9 cellular contexts compared by ENCODE assay signal in genomic region chr5:141507387-141508091, GRCh38.
DNase-seq lines count a peak whose midpoint lies in the region; ATAC-seq, FAIRE-seq and TF ChIP-seq lines count a peak whose summit lies in the region.
"Had no signal": no experiment of that assay in that cellular context is flagged by ENCODE, and none has a peak within 500 bp of the region (broad histone marks: within the 10 kb centered on the region; RNA-seq: fewer than 3 reads in every experiment).

No MANE protein-coding gene starts in this region.

- H3K4me3 ChIP-seq in NB4 (ENCODE audit: low read depth, low read length), result no peak overlapping the region
- H3K4me3 ChIP-seq in foreskin fibroblast (ENCODE audit: low read depth in 1 of 2, low read length in 2 of 2), result peak overlapping the region; percentile 19 to 47
- peak overlapping the region; percentile 7 to 58 for H3K4me3 ChIP-seq in stomach smooth muscle (ENCODE audit: low read length in 2 of 2)

- DNase-seq in ELF-1 (ENCODE audit: low read depth, low spot score) (peak; percentile 60), NB4 (ENCODE audit: low read depth) (peak; percentile 86), foreskin fibroblast (peak; percentile 90 to 94), medulla oblongata (ENCODE audit: extremely low spot score) (no peak), urothelium cell line (ENCODE audit: low spot score) (no peak)
- no peak for DNase-seq in activated naive CD4-positive, alpha-beta T cell (lab: John Stamatoyannopoulos, UW)

- TF ChIP-seq CTCF in NB4 (IDR thresholded peaks at IDR 0.05; ENCODE audit: low read depth, low read length), result no peak
- TF ChIP-seq CTCF in foreskin fibroblast (IDR thresholded peaks at IDR 0.05; ENCODE audit: low read depth, low read length), result no peak

- H3K27me3 ChIP-seq in stomach smooth muscle (ENCODE audit: control insufficient read depth in 1 of 2, insufficient read depth in 2 of 2, low read length in 2 of 2), result no peaks in the 10 kb centered on the region

- peak overlapping the region; percentile 46 to 47 for H3K9ac ChIP-seq in stomach smooth muscle (ENCODE audit: low read length in 2 of 2)

- no peak for TF ChIP-seq POLR2A in NB4 (IDR thresholded peaks at IDR 0.05; ENCODE audit: extremely low read depth, insufficient read length)

- H3K27ac ChIP-seq in stomach smooth muscle (ENCODE audit: low read length), result peak overlapping the region; percentile 81
- H3K27ac ChIP-seq: HL-60 had no signal

- H3K36me3 ChIP-seq in stomach smooth muscle (ENCODE audit: control insufficient read depth in 2 of 2, insufficient read depth in 2 of 2, low read length in 2 of 2), result peaks cover 17 to 30% of the 10 kb centered on the region in 2 donors

- ATAC-seq in GM21825 (IDR thresholded peaks at IDR 0.05; ENCODE audit: unreplicated experiment), result peak; percentile 37

- peaks cover 39% of the 10 kb centered on the region for H3K4me1 ChIP-seq in stomach smooth muscle (ENCODE audit: control insufficient read depth, insufficient read depth, low read length)

- no peak for FAIRE-seq in urothelium cell line (lab: Jason Lieb, UNC)

- H3K9me3 ChIP-seq in stomach smooth muscle (ENCODE audit: control insufficient read depth in 2 of 2, low read length in 2 of 2), result no peaks in the 10 kb centered on the region

Comparison
In these comparisons a context has a peak if more than half of its experiments do, and no peak if none do; other contexts are left out.
1. DNase-seq: peak in ELF-1 (single experiment), NB4 (single experiment) and foreskin fibroblast (2 of 2); none in medulla oblongata (single experiment), urothelium cell line (single experiment) and activated naive CD4-positive, alpha-beta T cell (0 of 4).